16 cellular contexts compared by ENCODE assay signal in genomic region chr7:18590259-18590658, GRCh38.
A peak's percentile ranks its signal among the peaks of the same experiment; 100 is the strongest.
DNase-seq lines count a peak whose midpoint lies in the region; ATAC-seq and TF ChIP-seq lines count a peak whose summit lies in the region.
"Had no signal": no experiment of that assay in that cellular context is flagged by ENCODE, and none has a peak within 500 bp of the region (broad histone marks: within the 10 kb centered on the region; RNA-seq: fewer than 3 reads in every experiment).

No MANE protein-coding gene starts in this region.

- peak overlapping the region; percentile 78 for H3K27ac Mint-ChIP-seq in activated B cell treated with CpG ODN at 0.5 μM for 24 hours
- H3K27ac Mint-ChIP-seq in naive B cell, result peak overlapping the region; percentile 22 to 95 (median 76)
- H3K27ac Mint-ChIP-seq: activated naive CD8-positive, alpha-beta T cell treated with anti-CD3 and anti-CD28 coated beads for 36 hours; natural killer cell had no signal

- H3K9me3 Mint-ChIP-seq in activated B cell treated with CpG ODN at 0.5 μM for 24 hours, result no peaks in the 10 kb centered on the region
- no peaks in the 10 kb centered on the region for H3K9me3 Mint-ChIP-seq in naive B cell
- H3K9me3 Mint-ChIP-seq: activated naive CD8-positive, alpha-beta T cell treated with anti-CD3 and anti-CD28 coated beads for 36 hours; activated T-cell treated with anti-CD3 and anti-CD28 coated beads, Interleukin-2, amount 50 U/mL, for 4 hours; natural killer cell had no signal

- CTCF ChIA-PET in activated B cell treated with CpG ODN at 0.5 μM for 24 hours (lab: Charles Lee), result interaction anchor here (0.8 to 2.3 kb wide), 15 partner anchors 12 to 238 kb away, joined by 3 to 13 read pairs (median 5); no protein-coding TSS in a partner anchor

- H3K4me1 Mint-ChIP-seq in activated B cell treated with CpG ODN at 0.5 μM for 24 hours (peaks cover 30% of the 10 kb centered on the region), naive B cell (peaks cover 26 to 35% (median 31%) of the 10 kb centered on the region in 3 donors)
- H3K4me1 Mint-ChIP-seq: activated naive CD8-positive, alpha-beta T cell treated with anti-CD3 and anti-CD28 coated beads for 36 hours had no signal

- peak; percentile 12 for DNase-seq in GM03348 (ENCODE audit: low spot score)
- peak; percentile 49 to 78 for DNase-seq in NOMO-1 (lab: John Stamatoyannopoulos, UW; ENCODE audit: unreplicated experiment in 2 of 2)
- DNase-seq in activated B cell treated with CpG ODN at 0.5 μM for 24 hours, result no peak
- no peak for DNase-seq in naive B cell
- DNase-seq in amniotic stem cell (lab: John Stamatoyannopoulos, UW), result no peak
- no peak for DNase-seq in AML-193 (lab: John Stamatoyannopoulos, UW)
- DNase-seq in activated CD8-positive, alpha-beta memory T cell treated with anti-CD3 and anti-CD28 coated beads, Interleukin-2, amount 50 U/mL, for 4 hours, result no peak
- no peak for DNase-seq in islet precursor cell
- DNase-seq: activated CD4-positive, alpha-beta T cell treated with anti-CD3 and anti-CD28 coated beads, Interleukin-2, amount 50 U/mL, for 1 hour; activated naive CD8-positive, alpha-beta T cell treated with anti-CD3 and anti-CD28 coated beads for 36 hours; activated T-cell treated with anti-CD3 and anti-CD28 coated beads, Interleukin-2, amount 50 U/mL, for 4 hours; BE2C; natural killer cell; NCI-H1092 treated with DMSO at 0.1 percent for 48 hours; stimulated activated CD4-positive, alpha-beta T cell treated with anti-CD3 and anti-CD28 coated beads, Interleukin-15, amount 100 ng/mL, for 24 hours; T-helper 9 cell had no signal

- no peaks in the 10 kb centered on the region for H3K27me3 Mint-ChIP-seq in activated B cell treated with CpG ODN at 0.5 μM for 24 hours
- no peaks in the 10 kb centered on the region for H3K27me3 Mint-ChIP-seq in naive B cell
- H3K27me3 Mint-ChIP-seq: activated naive CD8-positive, alpha-beta T cell treated with anti-CD3 and anti-CD28 coated beads for 36 hours had no signal

- no peak overlapping the region for H3K4me3 Mint-ChIP-seq in activated B cell treated with CpG ODN at 0.5 μM for 24 hours
- H3K4me3 Mint-ChIP-seq in naive B cell, result peak overlapping the region in 4 of 8 donors; percentile 13 to 33 (median 26)
- H3K4me3 Mint-ChIP-seq: activated naive CD8-positive, alpha-beta T cell treated with anti-CD3 and anti-CD28 coated beads for 36 hours; activated T-cell treated with anti-CD3 and anti-CD28 coated beads, Interleukin-2, amount 50 U/mL, for 4 hours; natural killer cell had no signal

- ATAC-seq in activated B cell treated with CpG ODN at 0.5 μM for 24 hours (ENCODE audit: low read depth) (no peak), naive B cell (ENCODE audit: low read depth in 2 of 2) (peak; percentile 54 to 76)
- ATAC-seq: activated T-cell treated with anti-CD3 and anti-CD28 coated beads, Interleukin-2, amount 50 U/mL, for 4 hours; natural killer cell had no signal

- H3K36me3 Mint-ChIP-seq in activated B cell treated with CpG ODN at 0.5 μM for 24 hours (ENCODE audit: low read depth) (peaks cover 54% of the 10 kb centered on the region), naive B cell (peaks cover 22 to 36% of the 10 kb centered on the region in 2 donors)
- H3K36me3 Mint-ChIP-seq: activated naive CD8-positive, alpha-beta T cell treated with anti-CD3 and anti-CD28 coated beads for 36 hours; natural killer cell had no signal

- POLR2A ChIA-PET in activated B cell treated with CpG ODN at 0.5 μM for 24 hours (lab: Charles Lee), result interaction anchor here (1.0 kb wide), 1 partner anchor 24 kb away, joined by 3 read pairs; no protein-coding TSS in a partner anchor

- intact Hi-C loops in activated B cell treated with CpG ODN at 0.5 μM for 24 hours (cut with micrococcal nuclease), result loop anchor here (5.0 to 10.0 kb wide), 2 partner anchors 77 to 465 kb away; no protein-coding TSS in a partner anchor

- no peak for TF ChIP-seq CTCF in activated B cell treated with CpG ODN at 0.5 μM for 24 hours (IDR thresholded peaks at IDR 0.05)

Comparison
In these comparisons a context has a peak if more than half of its experiments do, and no peak if none do; other contexts are left out.
1. DNase-seq: peak in GM03348 (single experiment) and NOMO-1 (2 of 2); none in activated B cell treated with CpG ODN at 0.5 μM for 24 hours (single experiment), naive B cell (single experiment), amniotic stem cell (single experiment), AML-193 (0 of 2), activated CD8-positive, alpha-beta memory T cell treated with anti-CD3 and anti-CD28 coated beads, Interleukin-2, amount 50 U/mL, for 4 hours (single experiment) and islet precursor cell (single experiment).